In the genomic region with DNA sequence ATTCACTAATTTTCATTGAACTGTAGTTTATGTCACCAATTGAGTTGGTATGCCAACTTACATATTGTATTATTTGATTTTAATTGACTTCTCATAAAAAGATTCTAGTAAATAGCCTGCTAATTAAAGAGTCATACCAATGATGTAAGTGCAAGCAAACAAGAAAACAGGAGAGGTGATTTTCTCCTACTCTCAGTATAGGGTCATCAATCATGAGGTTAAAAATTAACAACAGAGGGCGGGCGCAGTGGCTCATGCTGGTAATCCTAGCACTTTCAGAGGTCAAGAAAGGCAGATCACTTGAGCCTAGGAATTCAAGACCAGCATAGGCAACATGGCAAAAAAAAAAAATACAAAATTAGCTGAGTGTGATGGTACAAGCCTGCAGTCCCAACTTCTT, we compare ENCODE assay signal across 17 cellular contexts.
A peak's percentile ranks its signal among the peaks of the same experiment; 100 is the strongest.
DNase-seq lines count a peak whose midpoint lies in the region; ATAC-seq, FAIRE-seq and TF ChIP-seq lines count a peak whose summit lies in the region.
"Had no signal": no experiment of that assay in that cellular context is flagged by ENCODE, and none has a peak within 500 bp of the region (broad histone marks: within the 10 kb centered on the region; RNA-seq: fewer than 3 reads in every experiment).

No MANE protein-coding gene starts in this region.

- no peak overlapping the region for H3K9ac ChIP-seq in kidney (ENCODE audit: low read length in 2 of 2)

- WGBS in pancreas, 2 donors: 44 to 53% methylated on average over 2 of the region's 2 CpGs

- intact Hi-C loops in kidney (cut with DNase I): no loop called here
- intact Hi-C loops in pancreas (cut with DNase I): no loop called here
- intact Hi-C loops in A673 (cut with micrococcal nuclease; ENCODE audit: unreplicated experiment): no loop called here
- intact Hi-C loops in left cardiac atrium (cut with DNase I): no loop called here

- CTCF ChIA-PET in A673 (lab: Charles Lee): no interaction called here

- H3K9me3 ChIP-seq in kidney (ENCODE audit: control insufficient read depth in 1 of 2, low read length in 2 of 2) (no peaks in the 10 kb centered on the region), pancreas (no peaks in the 10 kb centered on the region), A673 (ENCODE audit: low read depth, low read length, poor library complexity, severe bottlenecking) (no peaks in the 10 kb centered on the region)
- H3K9me3 ChIP-seq in effector memory CD4-positive, alpha-beta T cell (ENCODE audit: control insufficient read depth, low read length): no peaks in the 10 kb centered on the region
- H3K9me3 ChIP-seq: right atrium auricular region, SJCRH30 had no signal

- DNase-seq in GM18507 (ENCODE audit: extremely low spot score, insufficient read length, low read depth): no peak
- DNase-seq in HuH-7 (ENCODE audit: low spot score): peak; percentile 63
- DNase-seq in kidney: no peak
- DNase-seq in pancreas: peak in 3 of 6 donors; percentile 4 to 36 (median 25)
- no peak for DNase-seq in A673 (ENCODE audit: low spot score)
- DNase-seq in effector memory CD4-positive, alpha-beta T cell: no peak
- no peak for DNase-seq in NCI-H2227 treated with DMSO at 0.1 percent for 48 hours (lab: John Stamatoyannopoulos, UW)
- DNase-seq in left cardiac atrium: no peak
- DNase-seq: activated effector memory CD4-positive, alpha-beta T cell treated with anti-CD3 and anti-CD28 coated beads, Interleukin-2, amount 50 U/mL, for 16 hours; anterior cingulate cortex; COR-L47; foreskin fibroblast; NCI-H1694 treated with DMSO at 0.1 percent for 48 hours; NCI-H446 treated with DMSO at 0.1 percent for 48 hours; SJCRH30 had no signal

- no peaks in the 10 kb centered on the region for H3K27me3 ChIP-seq in pancreas
- no peaks in the 10 kb centered on the region for H3K27me3 ChIP-seq in A673 (replicated peaks; ENCODE audit: insufficient read depth, low read depth, low read length, poor library complexity)
- H3K27me3 ChIP-seq in effector memory CD4-positive, alpha-beta T cell (replicated peaks; ENCODE audit: control insufficient read depth, insufficient read depth, low read length, poor library complexity, severe bottlenecking): no peaks in the 10 kb centered on the region
- H3K27me3 ChIP-seq: right atrium auricular region, SJCRH30 had no signal

- H3K4me1 ChIP-seq in kidney (ENCODE audit: control insufficient read depth in 1 of 2, insufficient read depth in 1 of 2, low read depth in 1 of 2, low read length in 2 of 2) (peaks cover 0 to 25% of the 10 kb centered on the region in 2 donors), pancreas (no peaks in the 10 kb centered on the region), A673 (ENCODE audit: insufficient read depth, low read length, poor library complexity, severe bottlenecking) (no peaks in the 10 kb centered on the region)
- no peaks in the 10 kb centered on the region for H3K4me1 ChIP-seq in effector memory CD4-positive, alpha-beta T cell (ENCODE audit: control insufficient read depth, insufficient read depth, low read length, poor library complexity, severe bottlenecking)
- H3K4me1 ChIP-seq: right atrium auricular region, SJCRH30 had no signal

- peak in 3 of 4 donors; percentile 79 to 86 (median 83) for ATAC-seq in pancreas
- ATAC-seq in left cardiac atrium: no peak
- ATAC-seq: activated CD4-positive, CD25-positive, alpha-beta regulatory T cell treated with anti-CD3 and anti-CD28 coated beads, Interleukin-2, amount 50 U/mL, for 24 hours had no signal

- no peak overlapping the region for H3K4me3 ChIP-seq in kidney (ENCODE audit: low read length in 2 of 2)
- H3K4me3 ChIP-seq in pancreas: no peak overlapping the region
- no peak overlapping the region for H3K4me3 ChIP-seq in A673 (ENCODE audit: low read depth, low read length, poor library complexity, severe bottlenecking)
- no peak overlapping the region for H3K4me3 ChIP-seq in effector memory CD4-positive, alpha-beta T cell (ENCODE audit: insufficient read depth, low read depth, low read length, poor library complexity, severe bottlenecking)
- H3K4me3 ChIP-seq: right atrium auricular region, SJCRH30 had no signal

- POLR2A ChIA-PET in A673 (lab: Charles Lee; ENCODE audit: low non-redundant PET): no interaction called here

- peak; percentile 69 for FAIRE-seq in GM18507 (lab: Jason Lieb, UNC)
- peak; percentile 91 for FAIRE-seq in kidney (lab: Jason Lieb, UNC)
- FAIRE-seq in pancreas (lab: Jason Lieb, UNC): no peak

- BruUV-seq in A673 (replicated peaks; lab: Mats Ljungman, UMichigan): no TSS peak

- H3K36me3 ChIP-seq in kidney (ENCODE audit: control insufficient read depth in 1 of 2, insufficient read depth in 2 of 2, low read length in 2 of 2) (peaks cover 6 to 16% of the 10 kb centered on the region in 2 donors), pancreas (peaks cover 0 to 3% (median 0%) of the 10 kb centered on the region in 3 donors), A673 (ENCODE audit: insufficient read depth, low read length, poor library complexity, severe bottlenecking) (no peaks in the 10 kb centered on the region)
- H3K36me3 ChIP-seq in effector memory CD4-positive, alpha-beta T cell (ENCODE audit: control insufficient read depth, insufficient read depth, low read length): no peaks in the 10 kb centered on the region

- H3K27ac ChIP-seq in kidney (ENCODE audit: low read depth in 2 of 2, low read length in 2 of 2) (peak overlapping the region in 1 of 2 donors; percentile 39), pancreas (no peak overlapping the region), A673 (ENCODE audit: low read depth, low read length, poor library complexity, severe bottlenecking) (no peak overlapping the region)
- no peak overlapping the region for H3K27ac ChIP-seq in effector memory CD4-positive, alpha-beta T cell (ENCODE audit: insufficient read depth, low read length, poor library complexity, severe bottlenecking)
- H3K27ac ChIP-seq: right atrium auricular region, SJCRH30 had no signal

- TF ChIP-seq CTCF in kidney (IDR thresholded peaks at IDR 0.05; ENCODE audit: borderline replicate concordance, extremely low read depth, insufficient read depth) (no peak), pancreas (IDR thresholded peaks at IDR 0.05) (no peak), A673 (conservative IDR thresholded peaks at IDR 0.05; ENCODE audit: low read depth, low read length) (no peak)

Comparison
In these comparisons a context has a peak if more than half of its experiments do, and no peak if none do; other contexts are left out.
1. ATAC-seq: peak in pancreas (3 of 4); none in left cardiac atrium (0 of 2).